12 cellular contexts compared by ENCODE assay signal in genomic region chr4:82461710-82462109, GRCh38.
"Had no signal": no experiment of that assay in that cellular context is flagged by ENCODE, and none has a peak within 500 bp of the region (broad histone marks: within the 10 kb centered on the region; RNA-seq: fewer than 3 reads in every experiment).

No MANE protein-coding gene starts in this region.

- H3K4me1 Mint-ChIP-seq: neural progenitor cell had no signal

- H3K4me3 ChIP-seq: heart left ventricle, lower lobe of right lung, neural progenitor cell, sigmoid colon, SJSA1, smooth muscle cell, testis had no signal

- H3K4me1 ChIP-seq: neural progenitor cell, SJSA1, testis had no signal

- H3K27ac ChIP-seq: heart left ventricle, lower lobe of right lung, neural progenitor cell, SJSA1, testis had no signal

- H3K27me3 ChIP-seq: heart left ventricle, neural progenitor cell, sigmoid colon, SJSA1, testis had no signal

- H3K27me3 Mint-ChIP-seq: activated naive CD8-positive, alpha-beta T cell treated with anti-CD3 and anti-CD28 coated beads, Interleukin-2, amount 50 U/mL, for 24 hours; brain; dendritic cell treated with granulocyte-macrophage colony-stimulating factor and Interleukin-4, amounts not matched to agents 40 ng/mL and 50 ng/mL, for 4 days; naive B cell had no signal

- H3K27ac Mint-ChIP-seq: activated naive CD8-positive, alpha-beta T cell treated with anti-CD3 and anti-CD28 coated beads, Interleukin-2, amount 50 U/mL, for 24 hours; dendritic cell treated with granulocyte-macrophage colony-stimulating factor and Interleukin-4, amounts not matched to agents 40 ng/mL and 50 ng/mL, for 4 days; neural progenitor cell; T-helper 1 cell treated with Interleukin-12 subunit alpha and Interleukin-12 subunit beta and Interleukin-4 antibody, amounts not matched to agents 30 μg/mL and 1 μg/mL, for 36 hours had no signal

- H3K9me3 ChIP-seq: heart left ventricle, lower lobe of right lung, sigmoid colon, SJSA1, testis had no signal

- H3K4me3 Mint-ChIP-seq: activated naive CD8-positive, alpha-beta T cell treated with anti-CD3 and anti-CD28 coated beads, Interleukin-2, amount 50 U/mL, for 24 hours; brain; dendritic cell treated with granulocyte-macrophage colony-stimulating factor and Interleukin-4, amounts not matched to agents 40 ng/mL and 50 ng/mL, for 4 days; naive B cell; neural progenitor cell; T-helper 1 cell treated with Interleukin-12 subunit alpha and Interleukin-12 subunit beta and Interleukin-4 antibody, amounts not matched to agents 30 μg/mL and 1 μg/mL, for 36 hours had no signal

- H3K36me3 Mint-ChIP-seq: naive B cell had no signal

- H3K9me3 Mint-ChIP-seq: activated naive CD8-positive, alpha-beta T cell treated with anti-CD3 and anti-CD28 coated beads, Interleukin-2, amount 50 U/mL, for 24 hours; brain; dendritic cell treated with granulocyte-macrophage colony-stimulating factor and Interleukin-4, amounts not matched to agents 40 ng/mL and 50 ng/mL, for 4 days; naive B cell; neural progenitor cell; T-helper 1 cell treated with Interleukin-12 subunit alpha and Interleukin-12 subunit beta and Interleukin-4 antibody, amounts not matched to agents 30 μg/mL and 1 μg/mL, for 36 hours had no signal
